ENCODE assay signal across 16 cellular contexts in the genomic region with DNA sequence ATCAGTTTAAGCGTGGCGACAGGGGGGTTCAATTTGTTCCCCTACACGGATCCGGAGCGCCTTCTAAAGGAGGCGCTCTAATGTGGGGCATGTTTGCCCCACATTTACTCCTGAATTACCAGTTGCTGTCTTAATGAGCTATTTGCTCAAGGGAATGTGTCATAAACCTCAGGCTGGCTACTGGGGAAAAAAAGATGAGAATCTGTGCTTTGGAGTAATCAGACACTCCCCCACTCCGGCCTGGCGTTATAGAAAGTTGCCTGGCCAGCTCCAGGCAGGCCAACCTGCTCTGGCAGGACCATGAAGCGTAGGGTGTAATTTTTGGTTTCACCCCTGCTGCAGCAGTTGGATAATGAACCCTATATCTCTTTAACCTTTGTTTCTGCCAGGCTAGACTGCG.
"Had no signal": no experiment of that assay in that cellular context is flagged by ENCODE, and none has a peak within 500 bp of the region (broad histone marks: within the 10 kb centered on the region; RNA-seq: fewer than 3 reads in every experiment).

No MANE protein-coding gene starts in this region.

- DNase-seq: activated CD4-positive, alpha-beta T cell treated with anti-CD3 and anti-CD28 coated beads, Interleukin-2, amount 10 ng/mL, durations not matched to agents 24 days and 14 days; activated CD4-positive, CD25-positive, alpha-beta regulatory T cell; activated CD8-positive, alpha-beta memory T cell treated with anti-CD3 and anti-CD28 coated beads, Interleukin-2, amount 50 U/mL, for 4 hours; activated CD8-positive, alpha-beta T cell treated with anti-CD3 and anti-CD28 coated beads, Interleukin-2, amount 10 ng/mL, durations not matched to agents 7 days and 5 days; activated gamma-delta T cell treated with Interleukin-2 at 50 U/mL for 16 hours; brain microvascular endothelial cell; cortex of kidney; effector CD4-positive, alpha-beta T cell; foreskin melanocyte; kidney glomerular epithelial cell; psoas muscle; stimulated activated CD4-positive, alpha-beta T cell treated with anti-CD3 and anti-CD28 coated beads, Interleukin-1b, Interleukin-23, amount 100 ng/mL, for 48 hours; stimulated activated naive CD8-positive, alpha-beta T cell treated with anti-CD3 and anti-CD28 coated beads, Interleukin-15, amount 100 ng/mL, for 72 hours had no signal

- H3K27ac ChIP-seq: brain microvascular endothelial cell, psoas muscle had no signal

- ATAC-seq: activated CD8-positive, alpha-beta T cell treated with anti-CD3 and anti-CD28 coated beads, Interleukin-2, amount 10 ng/mL, durations not matched to agents 7 days and 5 days; psoas muscle; sciatic nerve; stimulated activated naive CD8-positive, alpha-beta T cell treated with anti-CD3 and anti-CD28 coated beads, Interleukin-15, amount 100 ng/mL, for 72 hours had no signal

- H3K4me3 Mint-ChIP-seq: activated CD4-positive, alpha-beta T cell treated with anti-CD3 and anti-CD28 coated beads, Interleukin-2, amount 10 ng/mL, durations not matched to agents 24 days and 14 days; activated CD8-positive, alpha-beta T cell treated with anti-CD3 and anti-CD28 coated beads, Interleukin-2, amount 10 ng/mL, durations not matched to agents 7 days and 5 days; activated naive CD8-positive, alpha-beta T cell; stimulated activated naive CD8-positive, alpha-beta T cell treated with anti-CD3 and anti-CD28 coated beads, Interleukin-15, amount 100 ng/mL, for 72 hours; type B pancreatic cell had no signal

- H3K27me3 Mint-ChIP-seq: activated naive CD8-positive, alpha-beta T cell; stimulated activated naive CD8-positive, alpha-beta T cell treated with anti-CD3 and anti-CD28 coated beads, Interleukin-15, amount 100 ng/mL, for 72 hours; type B pancreatic cell had no signal

- H3K36me3 Mint-ChIP-seq: activated naive CD8-positive, alpha-beta T cell had no signal

- H3K27ac Mint-ChIP-seq: activated CD4-positive, alpha-beta T cell treated with anti-CD3 and anti-CD28 coated beads, Interleukin-2, amount 10 ng/mL, durations not matched to agents 24 days and 14 days; activated CD8-positive, alpha-beta T cell treated with anti-CD3 and anti-CD28 coated beads, Interleukin-2, amount 10 ng/mL, durations not matched to agents 7 days and 5 days; activated naive CD8-positive, alpha-beta T cell; stimulated activated naive CD8-positive, alpha-beta T cell treated with anti-CD3 and anti-CD28 coated beads, Interleukin-15, amount 100 ng/mL, for 72 hours; type B pancreatic cell had no signal

- H3K9me3 ChIP-seq: psoas muscle had no signal

- H3K9me3 Mint-ChIP-seq: activated CD4-positive, alpha-beta T cell treated with anti-CD3 and anti-CD28 coated beads, Interleukin-2, amount 10 ng/mL, durations not matched to agents 24 days and 14 days; stimulated activated naive CD8-positive, alpha-beta T cell treated with anti-CD3 and anti-CD28 coated beads, Interleukin-15, amount 100 ng/mL, for 72 hours; type B pancreatic cell had no signal

- H3K4me3 ChIP-seq: psoas muscle had no signal

- H3K36me3 ChIP-seq: brain microvascular endothelial cell had no signal

- H3K27me3 ChIP-seq: brain microvascular endothelial cell had no signal
